1 cellular context compared by ENCODE assay signal in the genomic region with DNA sequence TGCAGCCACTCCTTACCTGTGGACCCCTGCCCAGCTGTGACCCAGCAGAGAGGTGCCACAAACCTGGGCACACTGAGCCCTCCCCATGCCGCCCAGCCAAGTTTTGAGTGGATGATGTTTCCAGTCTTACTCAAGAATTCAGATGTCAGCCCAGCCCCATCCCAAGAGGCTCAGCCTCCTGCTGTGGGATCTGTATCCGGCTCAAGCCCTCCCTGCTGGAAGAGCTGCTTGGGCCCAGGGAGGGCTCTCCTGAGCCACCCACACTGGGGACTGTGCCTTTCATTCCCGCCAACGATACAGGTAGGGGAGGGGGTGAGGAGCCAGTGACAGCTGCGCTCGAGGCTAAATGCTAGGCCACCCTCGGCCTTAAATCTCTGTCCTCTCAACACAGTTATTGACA.
TF ChIP-seq lines count a peak whose summit lies in the region.

No MANE protein-coding gene starts in this region.

TF ChIP-seq in WTC11, 78 proteins besides CTCF, POLR2A, EP300 and RAD21 (continued from another document):
- TF ChIP-seq AR (CRISPR knock-in tag; IDR thresholded peaks at IDR 0.05) (no peak), IRF2 (CRISPR knock-in tag; IDR thresholded peaks at IDR 0.05; ENCODE audit: borderline replicate concordance, low read depth) (no peak), STAT6 (CRISPR knock-in tag; conservative IDR thresholded peaks at IDR 0.05; ENCODE audit: low read depth) (no peak), ZBTB21 (CRISPR knock-in tag; IDR thresholded peaks at IDR 0.05; ENCODE audit: borderline replicate concordance) (no peak), E2F1 (CRISPR knock-in tag; IDR thresholded peaks at IDR 0.05) (no peak), RORB (CRISPR knock-in tag; IDR thresholded peaks at IDR 0.05) (no peak), CREM (CRISPR knock-in tag; IDR thresholded peaks at IDR 0.05) (no peak), CREB1 (CRISPR knock-in tag; IDR thresholded peaks at IDR 0.05) (no peak), FOXP4 (CRISPR knock-in tag; IDR thresholded peaks at IDR 0.05) (no peak), GTF2I (CRISPR knock-in tag; conservative IDR thresholded peaks at IDR 0.05) (no peak), RELA (CRISPR knock-in tag; IDR thresholded peaks at IDR 0.05; ENCODE audit: borderline replicate concordance) (no peak)
- TF ChIP-seq, protein P1, sequence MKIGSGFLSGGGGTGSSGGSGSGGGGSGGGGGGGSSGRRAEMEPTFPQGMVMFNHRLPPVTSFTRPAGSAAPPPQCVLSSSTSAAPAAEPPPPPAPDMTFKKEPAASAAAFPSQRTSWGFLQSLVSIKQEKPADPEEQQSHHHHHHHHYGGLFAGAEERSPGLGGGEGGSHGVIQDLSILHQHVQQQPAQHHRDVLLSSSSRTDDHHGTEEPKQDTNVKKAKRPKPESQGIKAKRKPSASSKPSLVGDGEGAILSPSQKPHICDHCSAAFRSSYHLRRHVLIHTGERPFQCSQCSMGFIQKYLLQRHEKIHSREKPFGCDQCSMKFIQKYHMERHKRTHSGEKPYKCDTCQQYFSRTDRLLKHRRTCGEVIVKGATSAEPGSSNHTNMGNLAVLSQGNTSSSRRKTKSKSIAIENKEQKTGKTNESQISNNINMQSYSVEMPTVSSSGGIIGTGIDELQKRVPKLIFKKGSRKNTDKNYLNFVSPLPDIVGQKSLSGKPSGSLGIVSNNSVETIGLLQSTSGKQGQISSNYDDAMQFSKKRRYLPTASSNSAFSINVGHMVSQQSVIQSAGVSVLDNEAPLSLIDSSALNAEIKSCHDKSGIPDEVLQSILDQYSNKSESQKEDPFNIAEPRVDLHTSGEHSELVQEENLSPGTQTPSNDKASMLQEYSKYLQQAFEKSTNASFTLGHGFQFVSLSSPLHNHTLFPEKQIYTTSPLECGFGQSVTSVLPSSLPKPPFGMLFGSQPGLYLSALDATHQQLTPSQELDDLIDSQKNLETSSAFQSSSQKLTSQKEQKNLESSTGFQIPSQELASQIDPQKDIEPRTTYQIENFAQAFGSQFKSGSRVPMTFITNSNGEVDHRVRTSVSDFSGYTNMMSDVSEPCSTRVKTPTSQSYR (CRISPR knock-in tag; IDR thresholded peaks at IDR 0.05) = no peak
